In genomic region chr4:75345436-75345835, GRCh38 we compare ENCODE assay signal across 2 cellular contexts.
TF ChIP-seq lines count a peak whose summit lies in the region.

No MANE protein-coding gene starts in this region.

TF ChIP-seq in SK-N-SH, 30 proteins besides CTCF, POLR2A, EP300 and RAD21 (continued from another document):
- TF ChIP-seq REST (IDR thresholded peaks at IDR 0.05; ENCODE audit: low read depth, low read length) (no peak), TCF12 (IDR thresholded peaks at IDR 0.05) (no peak), GATA2 (CRISPR knock-in tag; IDR thresholded peaks at IDR 0.05) (no peak)

TF ChIP-seq in SK-N-SH treated with all-trans-retinoic acid at 6 μM for 48 hours, 23 proteins besides CTCF, POLR2A, EP300 and RAD21 (continued from another document):
- TF ChIP-seq TSHZ2 (CRISPR knock-in tag; IDR thresholded peaks at IDR 0.05): no peak
- TF ChIP-seq SNAI2 (CRISPR knock-in tag; IDR thresholded peaks at IDR 0.05): no peak
- TF ChIP-seq, protein P1, sequence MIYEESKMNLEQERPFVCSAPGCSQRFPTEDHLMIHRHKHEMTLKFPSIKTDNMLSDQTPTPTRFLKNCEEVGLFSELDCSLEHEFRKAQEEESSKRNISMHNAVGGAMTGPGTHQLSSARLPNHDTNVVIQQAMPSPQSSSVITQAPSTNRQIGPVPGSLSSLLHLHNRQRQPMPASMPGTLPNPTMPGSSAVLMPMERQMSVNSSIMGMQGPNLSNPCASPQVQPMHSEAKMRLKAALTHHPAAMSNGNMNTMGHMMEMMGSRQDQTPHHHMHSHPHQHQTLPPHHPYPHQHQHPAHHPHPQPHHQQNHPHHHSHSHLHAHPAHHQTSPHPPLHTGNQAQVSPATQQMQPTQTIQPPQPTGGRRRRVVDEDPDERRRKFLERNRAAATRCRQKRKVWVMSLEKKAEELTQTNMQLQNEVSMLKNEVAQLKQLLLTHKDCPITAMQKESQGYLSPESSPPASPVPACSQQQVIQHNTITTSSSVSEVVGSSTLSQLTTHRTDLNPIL (CRISPR knock-in tag; IDR thresholded peaks at IDR 0.05; ENCODE audit: low read depth): no peak
- no peak for TF ChIP-seq ZC3H10 (CRISPR knock-in tag; IDR thresholded peaks at IDR 0.05)
- TF ChIP-seq POU6F1 (CRISPR knock-in tag; IDR thresholded peaks at IDR 0.05; ENCODE audit: borderline replicate concordance, low read depth): no peak
- no peak for TF ChIP-seq TCF4 (CRISPR knock-in tag; IDR thresholded peaks at IDR 0.05; ENCODE audit: borderline replicate concordance)
- no peak for TF ChIP-seq TOX (CRISPR knock-in tag; IDR thresholded peaks at IDR 0.05; ENCODE audit: borderline replicate concordance)
- no peak for TF ChIP-seq ZFP30 (CRISPR knock-in tag; IDR thresholded peaks at IDR 0.05)
- TF ChIP-seq PATZ1 (CRISPR knock-in tag; IDR thresholded peaks at IDR 0.05; ENCODE audit: borderline replicate concordance): no peak
- TF ChIP-seq ZNF70 (CRISPR knock-in tag; IDR thresholded peaks at IDR 0.05): no peak
